8 cellular contexts compared by ENCODE assay signal in genomic region chr1:26826261-26827201, GRCh38. TPM values are rescaled to one million over a fixed set of nuclear protein-coding genes. Genes with fewer than 3 reads are reported as not detected.
DNase-seq lines count a peak whose midpoint lies in the region; ATAC-seq lines count a peak whose summit lies in the region.

Gene ZDHHC18, plus strand, starts transcription at chr1:26826688. Its CDS starts 117 bp downstream, at chr1:26826805.

- no peaks in the 10 kb centered on the region for H3K27me3 ChIP-seq in NT2/D1 (ENCODE audit: insufficient read depth, insufficient read length)
- H3K27me3 ChIP-seq in mucosa of stomach (ENCODE audit: control insufficient read depth, insufficient read depth, low read length): no peaks in the 10 kb centered on the region

- H3K36me3 Mint-ChIP-seq in stimulated activated effector memory CD8-positive, alpha-beta T cell treated with anti-CD3 and anti-CD28 coated beads, Interleukin-12 subunit alpha, Interleukin-12 subunit beta, amount 100 ng/mL, for 72 hours: peaks cover 42% of the 10 kb centered on the region

- DNase-seq in AML-193 (lab: John Stamatoyannopoulos, UW): peak; percentile 15 to 17
- DNase-seq in NT2/D1 (ENCODE audit: low read depth, low spot score): peak; percentile 40
- peak; percentile 84 for DNase-seq in activated T-cell treated with anti-CD3 and anti-CD28 coated beads, Interleukin-2, amount 50 U/mL, for 1 hour
- DNase-seq in stimulated activated effector memory CD8-positive, alpha-beta T cell treated with anti-CD3 and anti-CD28 coated beads, Interleukin-12 subunit alpha, Interleukin-12 subunit beta, amount 100 ng/mL, for 72 hours (ENCODE audit: low spot score in 2 of 2): peak; percentile 79 to 85

- H3K9me3 ChIP-seq in NT2/D1 (ENCODE audit: insufficient read depth, low read length) (no peaks in the 10 kb centered on the region), mucosa of stomach (ENCODE audit: control insufficient read depth, low read length) (no peaks in the 10 kb centered on the region)

- ATAC-seq in GM18909 (IDR thresholded peaks at IDR 0.05; ENCODE audit: poor library complexity, unreplicated experiment) (peak; percentile 75), HG03432 (IDR thresholded peaks at IDR 0.05; ENCODE audit: unreplicated experiment) (peak; percentile 83), esophagus mucosa (peak; percentile 78)
- peak; percentile 89 for ATAC-seq in stimulated activated effector memory CD8-positive, alpha-beta T cell treated with anti-CD3 and anti-CD28 coated beads, Interleukin-12 subunit alpha, Interleukin-12 subunit beta, amount 100 ng/mL, for 72 hours

- H3K9ac ChIP-seq in NT2/D1 (ENCODE audit: insufficient read length, low read depth) (peak within 1 kb of the TSS; percentile 83), mucosa of stomach (ENCODE audit: low read length) (peak within 1 kb of the TSS; percentile 85)

- H3K4me3 Mint-ChIP-seq in stimulated activated effector memory CD8-positive, alpha-beta T cell treated with anti-CD3 and anti-CD28 coated beads, Interleukin-12 subunit alpha, Interleukin-12 subunit beta, amount 100 ng/mL, for 72 hours: peak within 1 kb of the TSS; percentile 93

- peak within 1 kb of the TSS; percentile 96 for H3K27ac Mint-ChIP-seq in stimulated activated effector memory CD8-positive, alpha-beta T cell treated with anti-CD3 and anti-CD28 coated beads, Interleukin-12 subunit alpha, Interleukin-12 subunit beta, amount 100 ng/mL, for 72 hours

- peaks cover 50% of the 10 kb centered on the region for H3K4me1 Mint-ChIP-seq in stimulated activated effector memory CD8-positive, alpha-beta T cell treated with anti-CD3 and anti-CD28 coated beads, Interleukin-12 subunit alpha, Interleukin-12 subunit beta, amount 100 ng/mL, for 72 hours

- no peaks in the 10 kb centered on the region for H3K9me3 Mint-ChIP-seq in stimulated activated effector memory CD8-positive, alpha-beta T cell treated with anti-CD3 and anti-CD28 coated beads, Interleukin-12 subunit alpha, Interleukin-12 subunit beta, amount 100 ng/mL, for 72 hours

- peaks cover 18% of the 10 kb centered on the region for H3K4me1 ChIP-seq in NT2/D1 (ENCODE audit: insufficient read depth, insufficient read length)
- peaks cover 29% of the 10 kb centered on the region for H3K4me1 ChIP-seq in mucosa of stomach (ENCODE audit: control insufficient read depth, insufficient read depth, low read length)

- peak within 1 kb of the TSS; percentile 60 for H3K4me3 ChIP-seq in NT2/D1 (ENCODE audit: insufficient read length, low read depth)
- peak within 1 kb of the TSS; percentile 61 for H3K4me3 ChIP-seq in mucosa of stomach (ENCODE audit: low read length)

- H3K36me3 ChIP-seq in NT2/D1 (ENCODE audit: insufficient read depth, insufficient read length, low read length) (peaks cover 23% of the 10 kb centered on the region), mucosa of stomach (ENCODE audit: control insufficient read depth, insufficient read depth, low read length) (no peaks in the 10 kb centered on the region)

RNA-seq across cellular contexts. Expression of gene ZDHHC18, which starts in this region (rescaled TPM):
- total RNA-seq in esophagus mucosa: 19.2 TPM

Comparison
In these comparisons a context has a peak if more than half of its experiments do, and no peak if none do; other contexts are left out.
1. Peak in every context shown above with its lines: DNase-seq, ATAC-seq and H3K4me3 ChIP-seq.
2. DNase-seq: peak in every context shown above with its lines; median percentile 84 in activated T-cell treated with anti-CD3 and anti-CD28 coated beads, Interleukin-2, amount 50 U/mL, for 1 hour; 82 in stimulated activated effector memory CD8-positive, alpha-beta T cell treated with anti-CD3 and anti-CD28 coated beads, Interleukin-12 subunit alpha, Interleukin-12 subunit beta, amount 100 ng/mL, for 72 hours; 40 in NT2/D1; 16 in AML-193.